8 cellular contexts compared by ENCODE assay signal in the genomic region with DNA sequence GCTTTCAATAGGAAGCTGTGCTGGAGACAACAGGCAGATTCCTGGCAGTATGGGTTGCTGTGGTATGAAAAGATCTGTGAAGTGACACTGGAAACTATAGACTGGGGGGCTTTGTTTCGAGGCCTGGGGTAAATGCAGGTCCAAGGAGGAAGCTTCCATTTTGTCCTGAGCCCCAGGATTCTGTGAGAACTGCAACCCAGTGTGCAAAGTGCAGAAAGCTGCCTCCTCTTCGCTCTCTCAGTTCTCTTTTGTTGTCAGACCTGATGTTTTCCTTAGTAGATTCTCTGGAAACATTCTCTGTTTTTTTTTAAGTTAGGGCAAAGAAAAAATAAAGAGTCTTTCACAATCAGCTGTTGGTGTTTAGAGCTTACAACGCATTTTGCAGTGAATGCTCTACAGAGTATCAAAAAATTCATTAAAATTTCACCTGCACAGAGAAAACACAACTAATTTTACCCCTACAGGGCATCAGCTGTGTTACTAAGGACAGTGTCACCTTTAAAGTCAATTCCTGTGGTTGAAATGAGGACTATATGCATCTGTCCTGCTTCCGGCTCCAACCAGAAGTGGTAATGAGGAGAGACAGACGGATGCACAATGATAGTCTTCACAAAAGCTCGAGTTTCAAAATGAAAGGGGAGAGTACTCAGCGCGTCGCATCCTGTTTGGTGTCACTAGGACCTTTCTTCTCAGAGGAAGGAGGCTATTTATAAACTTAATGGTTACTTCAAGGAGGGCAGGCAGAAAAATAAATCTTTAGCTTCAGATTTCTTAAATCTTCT.
DNase-seq lines count a peak whose midpoint lies in the region; ATAC-seq, FAIRE-seq and TF ChIP-seq lines count a peak whose summit lies in the region.

No MANE protein-coding gene starts in this region.

- no peak overlapping the region for H2AK9ac ChIP-seq in IMR-90 (replicated peaks; ENCODE audit: low read depth, low read length, poor library complexity)

- dilution Hi-C loops in IMR-90 (cut with HindIII; ENCODE audit: low sequenced_read_pairs, unreplicated experiment), result no loop called here

- H3K9me3 Mint-ChIP-seq in activated T-cell treated with anti-CD3 and anti-CD28 coated beads, Interleukin-2, amount 50 U/mL, for 4 hours, result no peaks in the 10 kb centered on the region
- H3K9me3 Mint-ChIP-seq in naive B cell (no peaks in the 10 kb centered on the region), chondrocyte (ENCODE audit: low read depth) (no peaks in the 10 kb centered on the region)

- H2BK120ac ChIP-seq in IMR-90 (ENCODE audit: low read depth, low read length), result no peak overlapping the region

- no peaks in the 10 kb centered on the region for H4K20me1 ChIP-seq in IMR-90 (ENCODE audit: insufficient read depth, low read length)

- H3K4me1 ChIP-seq in IMR-90 (ENCODE audit: control insufficient read depth, insufficient read depth, low read length), result peaks cover 2% of the 10 kb centered on the region; the same call in 1 of the 2 replicates

- H2AFZ ChIP-seq in IMR-90 (replicated peaks; ENCODE audit: low read length, poor library complexity), result no peak overlapping the region

- H3K14ac ChIP-seq in IMR-90 (replicated peaks; ENCODE audit: low read depth, low read length), result no peak overlapping the region

- peak; percentile 98 for ATAC-seq in GM21381 (IDR thresholded peaks at IDR 0.05; ENCODE audit: unreplicated experiment)
- ATAC-seq in IMR-90 (ENCODE audit: low read depth), result peak; percentile 44; the same call in 1 of the 2 replicates
- ATAC-seq in activated T-cell treated with anti-CD3 and anti-CD28 coated beads, Interleukin-2, amount 50 U/mL, for 4 hours, result peak; percentile 95
- peak; percentile 87 to 90 for ATAC-seq in naive B cell (ENCODE audit: low read depth in 2 of 2)

- intact Hi-C loops in IMR-90 (cut with micrococcal nuclease), result no loop called here

- no peaks in the 10 kb centered on the region for H3K27me3 ChIP-seq in IMR-90 (ENCODE audit: control insufficient read depth, insufficient read depth, low read length)

- H3K79me1 ChIP-seq in IMR-90 (ENCODE audit: low read depth in 1 of 2, low read length in 2 of 2), result no peaks in the 10 kb centered on the region

- TF ChIP-seq CTCF in GM12865 (IDR thresholded peaks at IDR 0.05; ENCODE audit: insufficient read depth, low read depth, low read length, missing control alignments), result no peak
- TF ChIP-seq CTCF in IMR-90 (conservative IDR thresholded peaks at IDR 0.05; ENCODE audit: low read depth, low read length), result no peak
- no peak for TF ChIP-seq CTCF in chondrocyte (IDR thresholded peaks at IDR 0.05)

- H3K4ac ChIP-seq in IMR-90 (ENCODE audit: low read depth, low read length), result no peak overlapping the region

- no peak overlapping the region for H2BK5ac ChIP-seq in IMR-90 (ENCODE audit: low read depth, low read length, poor library complexity, severe bottlenecking)

- no peak overlapping the region for H4K8ac ChIP-seq in IMR-90 (ENCODE audit: low read depth in 2 of 2, low read length in 2 of 2)

- POLR2A ChIA-PET in IMR-90 (lab: Charles Lee; ENCODE audit: unreplicated experiment), result interaction anchor here (0.6 kb wide), 1 partner anchor 11 kb away, joined by 15 read pairs; no protein-coding TSS in a partner anchor

- H3K36me3 Mint-ChIP-seq in activated T-cell treated with anti-CD3 and anti-CD28 coated beads, Interleukin-2, amount 50 U/mL, for 4 hours (ENCODE audit: insufficient read depth), result no peaks in the 10 kb centered on the region
- H3K36me3 Mint-ChIP-seq in naive B cell (no peaks in the 10 kb centered on the region), chondrocyte (ENCODE audit: low read depth) (no peaks in the 10 kb centered on the region)

- no peak overlapping the region for H3K18ac ChIP-seq in IMR-90 (ENCODE audit: low read depth, low read length)

- no peak for TF ChIP-seq POLR2A in IMR-90 (IDR thresholded peaks at IDR 0.05; ENCODE audit: low read depth, low read length)

- no peak for TF ChIP-seq RAD21 in IMR-90 (IDR thresholded peaks at IDR 0.05; ENCODE audit: low read length)

- no peak overlapping the region for H2BK20ac ChIP-seq in IMR-90 (ENCODE audit: low read depth, low read length)

- 75% methylated on average over 1 of the region's 9 CpGs; no CpG with 5 or more reads in 1 of the 2 experiments for WGBS in IMR-90 (ENCODE audit: extremely low coverage in 2 of 2, insufficient read length in 1 of 2), 2 experiments

- H3K27ac Mint-ChIP-seq in naive B cell (peak overlapping the region; percentile 49 to 90 (median 80)), chondrocyte (ENCODE audit: unreplicated experiment) (no peak overlapping the region)

- H4K91ac ChIP-seq in IMR-90 (ENCODE audit: insufficient read depth, low read depth, low read length), result no peak overlapping the region

- no TSS peak for BruUV-seq in IMR-90 (replicated peaks; lab: Mats Ljungman, UMichigan)

- H3K27me3 Mint-ChIP-seq in activated T-cell treated with anti-CD3 and anti-CD28 coated beads, Interleukin-2, amount 50 U/mL, for 4 hours (ENCODE audit: low read depth), result no peaks in the 10 kb centered on the region
- H3K27me3 Mint-ChIP-seq in naive B cell (no peaks in the 10 kb centered on the region), chondrocyte (ENCODE audit: low read depth) (no peaks in the 10 kb centered on the region)

- no peak overlapping the region for H3K9ac ChIP-seq in IMR-90 (ENCODE audit: low read depth, low read length)

- no peak overlapping the region for H3K56ac ChIP-seq in IMR-90 (ENCODE audit: extremely low read depth, insufficient read depth, low read length)

- DNase-seq in GM12865 (ENCODE audit: low read depth) (peak; percentile 94), IMR-90 (peak; percentile 19), naive B cell (peak; percentile 19), frontal cortex (ENCODE audit: low spot score in 2 of 2) (no peak), chondrocyte (ENCODE audit: low spot score) (no peak), EL (no peak)
- DNase-seq in activated T-cell treated with anti-CD3 and anti-CD28 coated beads, Interleukin-2, amount 50 U/mL, for 4 hours, result no peak

- H3K23ac ChIP-seq in IMR-90 (ENCODE audit: low read depth, low read length), result no peak overlapping the region

- peaks cover 6% of the 10 kb centered on the region for H3K9me1 ChIP-seq in IMR-90 (ENCODE audit: insufficient read depth, low read length)

- FAIRE-seq in frontal cortex (lab: Jason Lieb, UNC), result no peak

- H3K36me3 ChIP-seq in IMR-90 (ENCODE audit: control insufficient read depth, insufficient read depth, low read length), result no peaks in the 10 kb centered on the region

- peak overlapping the region; percentile 45 for H3K4me3 Mint-ChIP-seq in activated T-cell treated with anti-CD3 and anti-CD28 coated beads, Interleukin-2, amount 50 U/mL, for 4 hours
- H3K4me3 Mint-ChIP-seq in naive B cell (peak overlapping the region; percentile 63 to 91 (median 78)), chondrocyte (ENCODE audit: unreplicated experiment) (no peak overlapping the region)

- no peaks in the 10 kb centered on the region for H3K9me3 ChIP-seq in IMR-90 (ENCODE audit: control insufficient read depth, insufficient read depth, low read length)

- peaks cover 39% of the 10 kb centered on the region for H3K4me1 Mint-ChIP-seq in activated T-cell treated with anti-CD3 and anti-CD28 coated beads, Interleukin-2, amount 50 U/mL, for 4 hours (ENCODE audit: low read depth)
- H3K4me1 Mint-ChIP-seq in naive B cell (peaks cover 17 to 38% (median 29%) of the 10 kb centered on the region in 3 donors), chondrocyte (ENCODE audit: low read depth) (peaks cover 11% of the 10 kb centered on the region)

- H2BK15ac ChIP-seq in IMR-90 (ENCODE audit: low read depth, low read length), result no peak overlapping the region

- H3K4me2 ChIP-seq in IMR-90 (ENCODE audit: low read depth, low read length), result peak overlapping the region; percentile 63

- no peak overlapping the region for H2AK5ac ChIP-seq in IMR-90 (ENCODE audit: low read depth, low read length)

- H4K5ac ChIP-seq in IMR-90 (ENCODE audit: low read depth, low read length), result no peak overlapping the region

- H3K4me3 ChIP-seq in GM12865 (ENCODE audit: low read depth, low read length) (peak overlapping the region; percentile 40), IMR-90 (ENCODE audit: insufficient read depth, low read depth, low read length) (no peak overlapping the region)

- CTCF ChIA-PET in IMR-90 (lab: Yijun Ruan, JAX), result interaction anchor here (1.5 to 1.6 kb wide), 2 partner anchors 10 to 17 kb away, joined by 4 to 5 read pairs; no protein-coding TSS in a partner anchor

- in situ Hi-C loops in IMR-90 (cut with MboI; ENCODE audit: low sequenced_read_pairs), result no loop called here

- no peak overlapping the region for H3K27ac ChIP-seq in IMR-90 (ENCODE audit: insufficient read depth, low read length)

TF ChIP-seq in IMR-90, 13 proteins besides CTCF, POLR2A, EP300 and RAD21 (continues in another document):
- TF ChIP-seq MXI1 (IDR thresholded peaks at IDR 0.05; ENCODE audit: borderline replicate concordance, low read depth, low read length) (no peak), CHD1 (IDR thresholded peaks at IDR 0.05; ENCODE audit: low read depth, low read length) (no peak), RCOR1 (IDR thresholded peaks at IDR 0.05; ENCODE audit: insufficient replicate concordance, low read length) (no peak), SMC3 (IDR thresholded peaks at IDR 0.05; ENCODE audit: low read depth, low read length) (no peak), RFX5 (IDR thresholded peaks at IDR 0.05; ENCODE audit: low read depth, low read length) (no peak), MAFK (IDR thresholded peaks at IDR 0.05; ENCODE audit: low read depth, low read length) (no peak), BHLHE40 (IDR thresholded peaks at IDR 0.05; ENCODE audit: low read depth, low read length) (no peak), NFE2L2 (IDR thresholded peaks at IDR 0.05; ENCODE audit: low read depth, low read length) (no peak)
- TF ChIP-seq, protein P1, sequence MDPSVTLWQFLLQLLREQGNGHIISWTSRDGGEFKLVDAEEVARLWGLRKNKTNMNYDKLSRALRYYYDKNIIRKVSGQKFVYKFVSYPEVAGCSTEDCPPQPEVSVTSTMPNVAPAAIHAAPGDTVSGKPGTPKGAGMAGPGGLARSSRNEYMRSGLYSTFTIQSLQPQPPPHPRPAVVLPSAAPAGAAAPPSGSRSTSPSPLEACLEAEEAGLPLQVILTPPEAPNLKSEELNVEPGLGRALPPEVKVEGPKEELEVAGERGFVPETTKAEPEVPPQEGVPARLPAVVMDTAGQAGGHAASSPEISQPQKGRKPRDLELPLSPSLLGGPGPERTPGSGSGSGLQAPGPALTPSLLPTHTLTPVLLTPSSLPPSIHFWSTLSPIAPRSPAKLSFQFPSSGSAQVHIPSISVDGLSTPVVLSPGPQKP (IDR thresholded peaks at IDR 0.05; ENCODE audit: borderline replicate concordance, low read depth, low read length), result no peak
- TF ChIP-seq, protein P2, sequence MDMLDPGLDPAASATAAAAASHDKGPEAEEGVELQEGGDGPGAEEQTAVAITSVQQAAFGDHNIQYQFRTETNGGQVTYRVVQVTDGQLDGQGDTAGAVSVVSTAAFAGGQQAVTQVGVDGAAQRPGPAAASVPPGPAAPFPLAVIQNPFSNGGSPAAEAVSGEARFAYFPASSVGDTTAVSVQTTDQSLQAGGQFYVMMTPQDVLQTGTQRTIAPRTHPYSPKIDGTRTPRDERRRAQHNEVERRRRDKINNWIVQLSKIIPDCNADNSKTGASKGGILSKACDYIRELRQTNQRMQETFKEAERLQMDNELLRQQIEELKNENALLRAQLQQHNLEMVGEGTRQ (IDR thresholded peaks at IDR 0.05; ENCODE audit: low read depth, low read length), result no peak

Comparison
In these comparisons a context has a peak if more than half of its experiments do, and no peak if none do; other contexts are left out.
1. DNase-seq: peak in GM12865 (single experiment), IMR-90 (single experiment) and naive B cell (single experiment); none in activated T-cell treated with anti-CD3 and anti-CD28 coated beads, Interleukin-2, amount 50 U/mL, for 4 hours (single experiment), frontal cortex (0 of 2), chondrocyte (single experiment) and EL (single experiment).
2. ATAC-seq: peak in every context shown above with its lines; median percentile 98 in GM21381; 95 in activated T-cell treated with anti-CD3 and anti-CD28 coated beads, Interleukin-2, amount 50 U/mL, for 4 hours; 88 in naive B cell; 44 in IMR-90.